In the genomic region with DNA sequence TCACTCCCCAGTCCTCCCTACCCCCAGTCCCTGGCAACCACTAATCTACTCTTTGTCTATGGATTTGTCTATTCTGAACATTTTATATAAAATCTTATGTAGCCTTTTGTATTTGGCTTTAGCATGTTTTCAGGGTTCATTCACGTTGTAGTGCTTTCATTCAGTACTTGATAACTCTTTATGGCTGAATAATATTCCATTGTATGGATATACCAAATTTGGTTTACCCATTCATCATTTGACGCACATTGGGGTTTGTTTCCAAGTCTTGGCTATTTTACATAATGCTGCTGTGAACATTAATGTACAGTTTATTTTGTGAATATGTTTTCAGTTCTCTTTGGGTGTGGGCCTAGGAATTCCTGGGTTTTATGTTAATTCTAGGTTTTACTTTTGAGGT, we compare ENCODE assay signal across 21 cellular contexts. TPM values are rescaled to one million over a fixed set of nuclear protein-coding genes. Genes with fewer than 3 reads are reported as not detected.
DNase-seq lines count a peak whose midpoint lies in the region; ATAC-seq, FAIRE-seq and TF ChIP-seq lines count a peak whose summit lies in the region.
"Had no signal": no experiment of that assay in that cellular context is flagged by ENCODE, and none has a peak within 500 bp of the region (broad histone marks: within the 10 kb centered on the region; RNA-seq: fewer than 3 reads in every experiment).

No MANE protein-coding gene starts in this region.

- H3K4me1 Mint-ChIP-seq in Caco-2 (ENCODE audit: low read depth, unreplicated experiment) (no peaks in the 10 kb centered on the region), nephron progenitor cell (peaks cover 30% of the 10 kb centered on the region)

- no peak overlapping the region for H2BK15ac ChIP-seq in IMR-90 (ENCODE audit: low read depth, low read length)

- H3K27ac Mint-ChIP-seq in Caco-2 (ENCODE audit: unreplicated experiment): no peak overlapping the region
- no peak overlapping the region for H3K27ac Mint-ChIP-seq in nephron progenitor cell
- H3K27ac Mint-ChIP-seq: activated B cell treated with CpG ODN at 0.5 μM for 24 hours; activated naive CD4-positive, alpha-beta T cell treated with anti-CD3 and anti-CD28 coated beads, Interleukin-2, amount 50 U/mL, for 72 hours had no signal

- no peak overlapping the region for H4K8ac ChIP-seq in IMR-90 (ENCODE audit: low read depth in 2 of 2, low read length in 2 of 2)

- H3K4me3 Mint-ChIP-seq in Caco-2 (ENCODE audit: unreplicated experiment): peak overlapping the region; percentile 77
- peak overlapping the region; percentile 97 for H3K4me3 Mint-ChIP-seq in nephron progenitor cell
- H3K4me3 Mint-ChIP-seq: activated B cell treated with CpG ODN at 0.5 μM for 24 hours had no signal

- H3K18ac ChIP-seq in IMR-90 (ENCODE audit: low read depth, low read length): no peak overlapping the region

- peaks cover 74% of the 10 kb centered on the region for H3K79me2 ChIP-seq in GM12878 (ENCODE audit: control insufficient read depth, insufficient read depth, low read length)

- no peak overlapping the region for H2AK5ac ChIP-seq in IMR-90 (ENCODE audit: low read depth, low read length)

- H3K36me3 ChIP-seq in Caco-2 (ENCODE audit: control insufficient read depth, insufficient read depth, low read length) (no peaks in the 10 kb centered on the region), IMR-90 (ENCODE audit: control insufficient read depth, insufficient read depth, low read length) (no peaks in the 10 kb centered on the region), GM12878 (ENCODE audit: control insufficient read depth in 2 of 2, insufficient read depth in 2 of 2, low read length in 1 of 2) (no peaks in the 10 kb centered on the region)
- H3K36me3 ChIP-seq: tibial nerve had no signal

- no peak for TF ChIP-seq POLR2A in IMR-90 (IDR thresholded peaks at IDR 0.05; ENCODE audit: low read depth, low read length)
- no peak for TF ChIP-seq POLR2A in GM12878 (IDR thresholded peaks at IDR 0.05; ENCODE audit: low read depth, low read length)

- H2AFZ ChIP-seq in IMR-90 (replicated peaks; ENCODE audit: low read length, poor library complexity): no peak overlapping the region
- no peak overlapping the region for H2AFZ ChIP-seq in GM12878 (ENCODE audit: control insufficient read depth, low read depth, low read length)

- peaks cover 8% of the 10 kb centered on the region for H3K9me3 ChIP-seq in Caco-2
- no peaks in the 10 kb centered on the region for H3K9me3 ChIP-seq in IMR-90 (ENCODE audit: control insufficient read depth, insufficient read depth, low read length)
- H3K9me3 ChIP-seq in GM12878 (replicated peaks; ENCODE audit: control insufficient read depth, insufficient read depth, low read length): no peaks in the 10 kb centered on the region; the same call in 1 of the 3 replicates

- H3K23ac ChIP-seq in IMR-90 (ENCODE audit: low read depth, low read length): 0 out of 2 replicates have a peak overlapping the region, but pooled peaks have one; percentile 33

- no peak overlapping the region; the same call in 1 of the 2 replicates for H3K4me2 ChIP-seq in IMR-90 (ENCODE audit: low read depth, low read length)
- H3K4me2 ChIP-seq in GM12878 (ENCODE audit: control insufficient read depth, insufficient read depth): peak overlapping the region; percentile 94

- TF ChIP-seq CTCF in Caco-2 (IDR thresholded peaks at IDR 0.05; ENCODE audit: insufficient read depth in 1 of 2, low read depth in 1 of 2, low read length in 1 of 2, severe bottlenecking in 1 of 2, unreplicated experiment in 1 of 2) (no peak), IMR-90 (conservative IDR thresholded peaks at IDR 0.05; ENCODE audit: low read depth, low read length) (no peak), GM12878 (IDR thresholded peaks at IDR 0.05 in 2 of 3, conservative IDR thresholded peaks at IDR 0.05 in 1 of 3; ENCODE audit: control insufficient read depth in 2 of 3, extremely low read depth in 1 of 3, insufficient read depth in 1 of 3, low read depth in 3 of 3, low read length in 3 of 3) (no peak), nephron progenitor cell (IDR thresholded peaks at IDR 0.05) (no peak)

- no peaks in the 10 kb centered on the region for H3K27me3 Mint-ChIP-seq in Caco-2 (ENCODE audit: insufficient read depth, unreplicated experiment)
- H3K27me3 Mint-ChIP-seq in nephron progenitor cell (ENCODE audit: low read depth, poor library complexity): no peaks in the 10 kb centered on the region
- H3K27me3 Mint-ChIP-seq: activated B cell treated with CpG ODN at 0.5 μM for 24 hours had no signal

- DNase-seq in Caco-2 (no peak), IMR-90 (no peak), GM12878 (ENCODE audit: low read depth, low spot score) (no peak), nephron progenitor cell (no peak), midbrain (lab: John Stamatoyannopoulos, UW) (no peak), hippocampal formation (lab: John Stamatoyannopoulos, UW) (no peak)
- DNase-seq: activated B cell treated with CpG ODN at 0.5 μM for 24 hours; activated CD8-positive, alpha-beta memory T cell treated with anti-CD3 and anti-CD28 coated beads, Interleukin-2, amount 50 U/mL, for 4 hours; foreskin keratinocyte; NCI-H2227 treated with DMSO at 0.1 percent for 48 hours; stimulated activated CD4-positive, alpha-beta T cell treated with anti-CD3 and anti-CD28 coated beads, Interleukin-2, amount 100 ng/mL, for 24 hours; stimulated activated CD8-positive, alpha-beta memory T cell treated with anti-CD3 and anti-CD28 coated beads, Interleukin-4, amount 100 ng/mL, for 48 hours had no signal

- H3K4me3 ChIP-seq in Caco-2 (ENCODE audit: low read depth, low read length): no peak overlapping the region
- H3K4me3 ChIP-seq in IMR-90 (ENCODE audit: insufficient read depth, low read depth, low read length): no peak overlapping the region
- peak overlapping the region; percentile 69 for H3K4me3 ChIP-seq in GM12878

- no peak for FAIRE-seq in GM12878 (lab: Jason Lieb, UNC)

- no peak for ATAC-seq in IMR-90 (ENCODE audit: low read depth)
- no peak for ATAC-seq in GM12878
- no peak for ATAC-seq in HG03565 (IDR thresholded peaks at IDR 0.05; ENCODE audit: unreplicated experiment)
- no peak for ATAC-seq in HG03097 (IDR thresholded peaks at IDR 0.05; ENCODE audit: low FRiP score, unreplicated experiment)
- ATAC-seq: activated naive CD4-positive, alpha-beta T cell treated with anti-CD3 and anti-CD28 coated beads, Interleukin-2, amount 50 U/mL, for 72 hours; foreskin keratinocyte had no signal

- no peak for TF ChIP-seq RAD21 in IMR-90 (IDR thresholded peaks at IDR 0.05; ENCODE audit: low read length)
- TF ChIP-seq RAD21 in GM12878 (IDR thresholded peaks at IDR 0.05; ENCODE audit: insufficient read depth, low read depth, low read length): no peak

- no TSS peak for BruUV-seq in Caco-2 (replicated peaks; lab: Mats Ljungman, UMichigan)
- BruUV-seq in IMR-90 (replicated peaks; lab: Mats Ljungman, UMichigan): no TSS peak
- BruUV-seq in GM12878 (replicated peaks; lab: Mats Ljungman, UMichigan): no TSS peak

- no peak overlapping the region for H2AK9ac ChIP-seq in IMR-90 (replicated peaks; ENCODE audit: low read depth, low read length, poor library complexity)

- TF ChIP-seq EP300 in GM12878 (IDR thresholded peaks at IDR 0.05; ENCODE audit: borderline replicate concordance in 1 of 2, control insufficient read depth in 1 of 2, low read depth in 2 of 2, low read length in 2 of 2): no peak

- POLR2A ChIA-PET in Caco-2 (lab: Charles Lee): no interaction called here
- POLR2A ChIA-PET in IMR-90 (lab: Charles Lee; ENCODE audit: unreplicated experiment): no interaction called here
- POLR2A ChIA-PET in GM12878 (lab: Charles Lee): interaction anchor here (0.7 kb wide), 1 partner anchor 183 kb away, joined by 4 read pairs; no protein-coding TSS in a partner anchor

- SMC1A ChIA-PET in GM12878 (lab: Charles Lee; ENCODE audit: uncharacterized antibody, unreplicated experiment): no interaction called here

- RAD21 ChIA-PET in GM12878 (lab: Charles Lee; ENCODE audit: unreplicated experiment): no interaction called here

- H2BK5ac ChIP-seq in IMR-90 (ENCODE audit: low read depth, low read length, poor library complexity, severe bottlenecking): no peak overlapping the region

- no peak overlapping the region for H3K56ac ChIP-seq in IMR-90 (ENCODE audit: extremely low read depth, insufficient read depth, low read length)

- H3K4me1 ChIP-seq in Caco-2: peaks cover 5% of the 10 kb centered on the region
- H3K4me1 ChIP-seq in IMR-90 (ENCODE audit: control insufficient read depth, insufficient read depth, low read length): peaks cover 2% of the 10 kb centered on the region; the same call in 1 of the 2 replicates
- peaks cover 7% of the 10 kb centered on the region; the same call in 1 of the 2 replicates for H3K4me1 ChIP-seq in GM12878 (ENCODE audit: control insufficient read depth, insufficient read depth, low read length)
- H3K4me1 ChIP-seq: foreskin keratinocyte had no signal

- intact Hi-C loops in Caco-2 (cut with micrococcal nuclease; ENCODE audit: unreplicated experiment) (no loop called here), IMR-90 (cut with micrococcal nuclease) (loop anchor here (2.0 kb wide), 1 partner anchor 15 kb away; no protein-coding TSS in a partner anchor), GM12878 (cut with micrococcal nuclease; ENCODE audit: unreplicated experiment) (no loop called here)

- in situ Hi-C loops in IMR-90 (cut with MboI; ENCODE audit: low sequenced_read_pairs): no loop called here
- in situ Hi-C loops in GM12878 (cut with MboI): no loop called here

- H2BK20ac ChIP-seq in IMR-90 (ENCODE audit: low read depth, low read length): no peak overlapping the region

- H3K9me3 Mint-ChIP-seq in Caco-2 (ENCODE audit: unreplicated experiment) (peaks cover 9% of the 10 kb centered on the region), nephron progenitor cell (peaks cover 55% of the 10 kb centered on the region)

- H4K91ac ChIP-seq in IMR-90 (ENCODE audit: insufficient read depth, low read depth, low read length): no peak overlapping the region

- CTCF ChIA-PET in Caco-2 (lab: Charles Lee) (no interaction called here), IMR-90 (lab: Yijun Ruan, JAX) (no interaction called here), GM12878 (lab: Yijun Ruan, JAX) (interaction anchor here (0.6 to 1.3 kb wide), 2 partner anchors 9 to 98 kb away, joined by 3 to 9 read pairs; no protein-coding TSS in a partner anchor)

- dilution Hi-C loops in IMR-90 (cut with HindIII; ENCODE audit: low sequenced_read_pairs, unreplicated experiment): no loop called here

- no peak overlapping the region for H4K5ac ChIP-seq in IMR-90 (ENCODE audit: low read depth, low read length)

- peaks cover 0 to 57% of the 10 kb centered on the region in 2 experiments; a peak in 2 of 4 replicates for H3K79me1 ChIP-seq in IMR-90 (ENCODE audit: low read depth in 1 of 2, low read length in 2 of 2)

- no peak overlapping the region for H3K14ac ChIP-seq in IMR-90 (replicated peaks; ENCODE audit: low read depth, low read length)

- H3K9ac ChIP-seq in IMR-90 (ENCODE audit: low read depth, low read length) (no peak overlapping the region), GM12878 (ENCODE audit: control insufficient read depth, insufficient read depth, low read length) (no peak overlapping the region)

- H2BK120ac ChIP-seq in IMR-90 (ENCODE audit: low read depth, low read length): no peak overlapping the region

- peaks cover 18% of the 10 kb centered on the region for H3K36me3 Mint-ChIP-seq in Caco-2 (ENCODE audit: insufficient read depth, unreplicated experiment)
- H3K36me3 Mint-ChIP-seq in nephron progenitor cell (ENCODE audit: low read depth): peaks cover 67% of the 10 kb centered on the region

- H4K20me1 ChIP-seq in IMR-90 (ENCODE audit: insufficient read depth, low read length): peaks cover 57% of the 10 kb centered on the region
- no peaks in the 10 kb centered on the region for H4K20me1 ChIP-seq in GM12878 (ENCODE audit: control insufficient read depth, insufficient read depth)

- peaks cover 7% of the 10 kb centered on the region; the same call in 1 of the 2 replicates for H3K9me1 ChIP-seq in IMR-90 (ENCODE audit: insufficient read depth, low read length)

- no peak overlapping the region for H3K27ac ChIP-seq in IMR-90 (ENCODE audit: insufficient read depth, low read length)
- H3K27ac ChIP-seq in GM12878 (ENCODE audit: control insufficient read depth, insufficient read depth): no peak overlapping the region; the same call in 1 of the 2 replicates
- H3K27ac ChIP-seq: tibial nerve had no signal

- WGBS in IMR-90 (ENCODE audit: extremely low coverage in 2 of 2, insufficient read length in 1 of 2), 2 experiments: no CpG with 5 or more reads among the region's 2 CpGs
- WGBS in GM12878 (ENCODE audit: insufficient coverage, insufficient replicate concordance, low lambda C conversion rate, missing lambda C conversion rate): 78% methylated on average over 2 of the region's 2 CpGs

- no peaks in the 10 kb centered on the region for H3K27me3 ChIP-seq in Caco-2 (replicated peaks; ENCODE audit: control insufficient read depth, insufficient read depth, low read length)
- H3K27me3 ChIP-seq in IMR-90 (ENCODE audit: control insufficient read depth, insufficient read depth, low read length): no peaks in the 10 kb centered on the region
- no peaks in the 10 kb centered on the region for H3K27me3 ChIP-seq in GM12878 (replicated peaks in 1 of 2; ENCODE audit: control insufficient read depth in 2 of 2, insufficient read depth in 2 of 2, low read length in 1 of 2)
- H3K27me3 ChIP-seq: foreskin keratinocyte, tibial nerve had no signal

- no peak overlapping the region for H3K4ac ChIP-seq in IMR-90 (ENCODE audit: low read depth, low read length)

RNA-seq across cellular contexts. Expression of a gene that starts 2.6 kb away (rescaled TPM):
- total RNA-seq in Caco-2 (2022) (82.8 and 83.0 TPM in 2 replicates), IMR-90 (2012; rRNA removed) (104 and 148 TPM in 2 replicates), GM12878 (2014; rRNA removed) (118 and 139 TPM in 2 replicates), GM12878 (2014; rRNA removed; fragmentation: Illumina TruSeq; extraction: Trizol) (111 and 117 TPM in 2 replicates), GM12878 (2021) (109 and 110 TPM in 2 replicates)
- polyA plus RNA-seq in IMR-90 (2012; rRNA removed) (54.9 and 58.7 TPM in 2 replicates), GM12878 (2011; rRNA removed) (86.4 and 94.7 TPM in 2 replicates), GM12878 (2014; fragmentation: Illumina TruSeq; extraction: Trizol) (103 and 113 TPM in 2 replicates), GM12878 (2014; fragmentation: Nextera tagmentation; extraction: Ambion mirVana) (10 to 100 TPM; 39.2 to 59.5 TPM), GM12878 (2014; rRNA removed) (99.6 and 108 TPM in 2 replicates), GM12878 (2016; fragmentation: Nextera tagmentation; extraction: Ambion mirVana) (10 to 100 TPM; 75.1 to 90.2 TPM)
- 41.1 and 81.9 TPM in 2 replicates for polyA plus RNA-seq in IMR-90 (2012; cell fraction: cytosol; rRNA removed)
- 37.7 and 93.7 TPM in 2 replicates for polyA plus RNA-seq in IMR-90 (2012; cell fraction: nucleus; rRNA removed; ENCODE audit: low replicate concordance)
- total RNA-seq in GM12878 (2013; cell fraction: nucleolus; rRNA removed): 72.1 and 74.4 TPM in 2 replicates
- polyA plus RNA-seq in GM12878 (2011; ENCODE audit: low read depth): 39.2 TPM
- polyA plus RNA-seq in GM12878 (2011; cell fraction: cytosol; rRNA removed): 97.2 and 102 TPM in 2 replicates
- 78.2 and 85.4 TPM in 2 replicates for polyA plus RNA-seq in GM12878 (2011; cell fraction: nucleus; rRNA removed)
- polyA plus RNA-seq in GM12878 (2012): 51.7 and 59.6 TPM in 2 replicates
- 114 and 151 TPM in 2 replicates for polyA minus RNA-seq in GM12878 (2011; rRNA and poly(A)+ RNA removed)
- 25.0 and 27.3 TPM in 2 replicates for polyA minus RNA-seq in GM12878 (2011; cell fraction: cytosol; rRNA and poly(A)+ RNA removed)
- 21.6 and 29.2 TPM in 2 replicates for polyA minus RNA-seq in GM12878 (2011; cell fraction: nucleus; rRNA and poly(A)+ RNA removed)

RNA-seq across cellular contexts. Expression of a gene that starts 6.2 kb away (rescaled TPM):
- 0.68 TPM in 1 of 2 replicates, not detected in the other for total RNA-seq in Caco-2 (2022)
- not detected in 2 replicates for total RNA-seq in IMR-90 (2012; rRNA removed)
- not detected in 2 replicates for polyA plus RNA-seq in IMR-90 (2012; rRNA removed)
- polyA plus RNA-seq in IMR-90 (2012; cell fraction: cytosol; rRNA removed): not detected in 2 replicates
- not detected in 2 replicates for polyA plus RNA-seq in IMR-90 (2012; cell fraction: nucleus; rRNA removed; ENCODE audit: low replicate concordance)
- not detected in 2 replicates for total RNA-seq in GM12878 (2013; cell fraction: nucleolus; rRNA removed)
- total RNA-seq in GM12878 (2014; rRNA removed): not detected in 2 replicates
- total RNA-seq in GM12878 (2014; rRNA removed; fragmentation: Illumina TruSeq; extraction: Trizol): not detected in 2 replicates
- not detected in 2 replicates for total RNA-seq in GM12878 (2021)
- not detected for polyA plus RNA-seq in GM12878 (2011; ENCODE audit: low read depth)
- 0.23 TPM in 1 of 2 replicates, not detected in the other for polyA plus RNA-seq in GM12878 (2011; rRNA removed)
- not detected in 2 replicates for polyA plus RNA-seq in GM12878 (2011; cell fraction: cytosol; rRNA removed)
- polyA plus RNA-seq in GM12878 (2011; cell fraction: nucleus; rRNA removed): not detected in 2 replicates
- not detected in 2 replicates for polyA plus RNA-seq in GM12878 (2012)
- polyA plus RNA-seq in GM12878 (2014; fragmentation: Illumina TruSeq; extraction: Trizol): not detected in 2 replicates
- under 1 TPM in 1 of 2 experiments, not detected in 1; 0.42 TPM for polyA plus RNA-seq in GM12878 (2014; fragmentation: Nextera tagmentation; extraction: Ambion mirVana)
- polyA plus RNA-seq in GM12878 (2014; rRNA removed): not detected in 2 replicates
- under 1 TPM in 1 of 2 experiments, not detected in 1; 0.48 TPM for polyA plus RNA-seq in GM12878 (2016; fragmentation: Nextera tagmentation; extraction: Ambion mirVana)
- not detected in 2 replicates for polyA minus RNA-seq in GM12878 (2011; rRNA and poly(A)+ RNA removed)
- polyA minus RNA-seq in GM12878 (2011; cell fraction: cytosol; rRNA and poly(A)+ RNA removed): not detected in 2 replicates
- not detected in 2 replicates for polyA minus RNA-seq in GM12878 (2011; cell fraction: nucleus; rRNA and poly(A)+ RNA removed)
- total RNA-seq: activated B cell treated with CpG ODN at 0.5 μM for 24 hours; activated naive CD4-positive, alpha-beta T cell treated with anti-CD3 and anti-CD28 coated beads, Interleukin-2, amount 50 U/mL, for 72 hours; cardiac septum; foreskin keratinocyte; kidney epithelial cell; mucosa of gallbladder; renal cortical epithelial cell; tibial nerve had no signal
- polyA plus RNA-seq: BJ, foreskin keratinocyte had no signal

RNA-seq across cellular contexts. Expression of a gene that starts 49.2 kb away (rescaled TPM):
- total RNA-seq in Caco-2 (2022) (not detected in 2 replicates), IMR-90 (2012; rRNA removed) (not detected in 2 replicates), GM12878 (2014; rRNA removed) (not detected in 2 replicates), GM12878 (2014; rRNA removed; fragmentation: Illumina TruSeq; extraction: Trizol) (not detected in 2 replicates), GM12878 (2021) (not detected in 2 replicates)
- polyA plus RNA-seq in IMR-90 (2012; rRNA removed) (not detected in 2 replicates), GM12878 (2011; rRNA removed) (not detected in 2 replicates), GM12878 (2014; fragmentation: Illumina TruSeq; extraction: Trizol) (not detected in 2 replicates), GM12878 (2014; fragmentation: Nextera tagmentation; extraction: Ambion mirVana) (not detected), GM12878 (2014; rRNA removed) (0.08 TPM in 1 of 2 replicates, not detected in the other), GM12878 (2016; fragmentation: Nextera tagmentation; extraction: Ambion mirVana) (not detected)
- not detected in 2 replicates for polyA plus RNA-seq in IMR-90 (2012; cell fraction: cytosol; rRNA removed)
- not detected in 2 replicates for polyA plus RNA-seq in IMR-90 (2012; cell fraction: nucleus; rRNA removed; ENCODE audit: low replicate concordance)
- total RNA-seq in GM12878 (2013; cell fraction: nucleolus; rRNA removed): not detected in 2 replicates
- polyA plus RNA-seq in GM12878 (2011; ENCODE audit: low read depth): not detected
- not detected in 2 replicates for polyA plus RNA-seq in GM12878 (2011; cell fraction: cytosol; rRNA removed)
- not detected in 2 replicates for polyA plus RNA-seq in GM12878 (2011; cell fraction: nucleus; rRNA removed)
- polyA plus RNA-seq in GM12878 (2012): not detected in 2 replicates
- not detected in 2 replicates for polyA minus RNA-seq in GM12878 (2011; rRNA and poly(A)+ RNA removed)
- polyA minus RNA-seq in GM12878 (2011; cell fraction: cytosol; rRNA and poly(A)+ RNA removed): not detected in 2 replicates
- polyA minus RNA-seq in GM12878 (2011; cell fraction: nucleus; rRNA and poly(A)+ RNA removed): not detected in 2 replicates
- total RNA-seq: activated B cell treated with CpG ODN at 0.5 μM for 24 hours; activated naive CD4-positive, alpha-beta T cell treated with anti-CD3 and anti-CD28 coated beads, Interleukin-2, amount 50 U/mL, for 72 hours; cardiac septum; foreskin keratinocyte; kidney epithelial cell; mucosa of gallbladder; renal cortical epithelial cell; tibial nerve had no signal
- polyA plus RNA-seq: BJ, foreskin keratinocyte had no signal
